18 cellular contexts compared by ENCODE assay signal in the genomic region with DNA sequence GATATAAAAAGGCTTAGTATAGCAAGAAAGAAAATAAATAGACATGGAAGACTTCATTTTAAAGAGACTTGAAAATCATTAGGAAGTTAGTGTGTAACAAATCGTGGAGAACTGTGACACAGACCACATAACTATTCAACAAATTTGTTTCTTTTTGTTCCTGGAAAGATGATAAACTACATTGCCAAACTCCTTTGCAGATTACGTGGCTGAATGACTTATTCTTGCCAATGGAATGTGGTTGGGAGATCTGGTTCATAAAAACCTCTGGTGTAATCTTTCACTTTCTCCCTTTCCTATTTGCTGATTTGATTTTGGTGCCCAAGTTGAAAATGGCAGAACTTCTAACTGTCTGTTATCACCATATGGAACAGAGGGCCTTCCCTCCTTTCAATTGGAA.
DNase-seq lines count a peak whose midpoint lies in the region; ATAC-seq and TF ChIP-seq lines count a peak whose summit lies in the region.
"Had no signal": no experiment of that assay in that cellular context is flagged by ENCODE, and none has a peak within 500 bp of the region (broad histone marks: within the 10 kb centered on the region; RNA-seq: fewer than 3 reads in every experiment).

No MANE protein-coding gene starts in this region.

- DNase-seq in GM03348 (ENCODE audit: low spot score) (peak; percentile 79), fibroblast of lung (ENCODE audit: low read depth in 2 of 2) (peak; percentile 80 to 97), skeletal muscle cell (ENCODE audit: low read depth) (peak; percentile 73), hepatocyte (ENCODE audit: low spot score) (no peak), A673 (ENCODE audit: low spot score) (no peak), posterior vena cava (ENCODE audit: low spot score) (no peak)
- DNase-seq in effector CD4-positive, alpha-beta T cell, result no peak
- DNase-seq: activated CD4-positive, CD25-positive, alpha-beta regulatory T cell treated with anti-CD3 and anti-CD28 coated beads, Interleukin-2, amount 50 U/mL, for 72 hours; activated T-cell treated with anti-CD3 and anti-CD28 coated beads, Interleukin-2, amount 50 U/mL, for 24 hours; adrenal gland; CD8-positive, alpha-beta T cell; Karpas-422; midbrain; NCI-H2029; psoas muscle; stimulated activated CD4-positive, alpha-beta T cell treated with anti-CD3 and anti-CD28 coated beads, Interleukin-2, amount 100 ng/mL, for 48 hours had no signal

- POLR2A ChIA-PET in A673 (lab: Charles Lee; ENCODE audit: low non-redundant PET), result no interaction called here

- H4K20me1 ChIP-seq in fibroblast of lung (ENCODE audit: control insufficient read depth, extremely low read depth, insufficient read depth, low read length), result no peaks in the 10 kb centered on the region
- H4K20me1 ChIP-seq in hepatocyte (ENCODE audit: insufficient read depth, poor library complexity, severe bottlenecking), result no peaks in the 10 kb centered on the region

- H3K4me1 ChIP-seq in fibroblast of lung (ENCODE audit: control insufficient read depth, extremely low read depth, insufficient read depth, low read length) (peaks cover 2% of the 10 kb centered on the region), hepatocyte (ENCODE audit: insufficient read depth) (no peaks in the 10 kb centered on the region), A673 (ENCODE audit: insufficient read depth, low read length, poor library complexity, severe bottlenecking) (no peaks in the 10 kb centered on the region)
- H3K4me1 ChIP-seq: adrenal gland had no signal

- no TSS peak for BruUV-seq in A673 (replicated peaks; lab: Mats Ljungman, UMichigan)

- CTCF ChIA-PET in A673 (lab: Charles Lee), result no interaction called here

- H3K9me3 ChIP-seq in fibroblast of lung (ENCODE audit: control insufficient read depth, insufficient read depth, low read depth, low read length) (no peaks in the 10 kb centered on the region), hepatocyte (ENCODE audit: low read depth) (no peaks in the 10 kb centered on the region), A673 (ENCODE audit: low read depth, low read length, poor library complexity, severe bottlenecking) (no peaks in the 10 kb centered on the region)
- H3K9me3 ChIP-seq: adrenal gland, psoas muscle had no signal

- peak; percentile 78 for ATAC-seq in SK-N-SH treated with all-trans-retinoic acid at 6 μM for 48 hours
- ATAC-seq: CD8-positive, alpha-beta T cell; psoas muscle; stimulated activated effector memory CD8-positive, alpha-beta T cell treated with anti-CD3 and anti-CD28 coated beads, Interleukin-12 subunit alpha, Interleukin-12 subunit beta, amount 100 ng/mL, for 72 hours had no signal

- WGBS in hepatocyte (ENCODE audit: low lambda C conversion rate, missing lambda C conversion rate), result 55% methylated on average over 2 of the region's 2 CpGs

- H3K4me3 ChIP-seq in fibroblast of lung (replicated peaks in 1 of 4; ENCODE audit: control extremely low read depth in 1 of 4, insufficient read depth in 1 of 4, low read depth in 3 of 4, low read length in 4 of 4), result no peak overlapping the region
- H3K4me3 ChIP-seq in skeletal muscle cell (ENCODE audit: low read depth, low read length), result no peak overlapping the region
- no peak overlapping the region for H3K4me3 ChIP-seq in hepatocyte
- H3K4me3 ChIP-seq in A673 (ENCODE audit: low read depth, low read length, poor library complexity, severe bottlenecking), result no peak overlapping the region
- H3K4me3 ChIP-seq: adrenal gland, psoas muscle had no signal

- intact Hi-C loops in A673 (cut with micrococcal nuclease; ENCODE audit: unreplicated experiment), result no loop called here
- intact Hi-C loops in posterior vena cava (cut with DNase I), result no loop called here

- H3K9me2 ChIP-seq in hepatocyte (replicated peaks; ENCODE audit: insufficient read depth), result no peaks in the 10 kb centered on the region

- H3K27ac ChIP-seq in fibroblast of lung (ENCODE audit: insufficient read depth, low read length) (peak overlapping the region; percentile 18), hepatocyte (no peak overlapping the region), A673 (ENCODE audit: low read depth, low read length, poor library complexity, severe bottlenecking) (no peak overlapping the region)
- H3K27ac ChIP-seq: adrenal gland, psoas muscle had no signal

- no peak for TF ChIP-seq CTCF in fibroblast of lung (conservative IDR thresholded peaks at IDR 0.05 in 1 of 2, IDR thresholded peaks at IDR 0.05 in 1 of 2; ENCODE audit: low read depth in 1 of 2, low read length in 2 of 2)
- no peak for TF ChIP-seq CTCF in hepatocyte (IDR thresholded peaks at IDR 0.05; ENCODE audit: poor library complexity)
- no peak for TF ChIP-seq CTCF in A673 (conservative IDR thresholded peaks at IDR 0.05; ENCODE audit: low read depth, low read length)

- H3K4me2 ChIP-seq in fibroblast of lung (ENCODE audit: extremely low read depth, insufficient read depth, low read length) (peak overlapping the region; percentile 19), hepatocyte (no peak overlapping the region)

- no peak overlapping the region for H3K9ac ChIP-seq in fibroblast of lung (ENCODE audit: insufficient read depth, low read length)

- H3K27me3 ChIP-seq in fibroblast of lung (ENCODE audit: control insufficient read depth, insufficient read depth, low read length) (no peaks in the 10 kb centered on the region), hepatocyte (no peaks in the 10 kb centered on the region), A673 (replicated peaks; ENCODE audit: insufficient read depth, low read depth, low read length, poor library complexity) (no peaks in the 10 kb centered on the region)
- H3K27me3 ChIP-seq: adrenal gland had no signal

- no peaks in the 10 kb centered on the region for H3K36me3 ChIP-seq in fibroblast of lung (ENCODE audit: control insufficient read depth, insufficient read depth, low read length)
- H3K36me3 ChIP-seq in hepatocyte (replicated peaks; ENCODE audit: insufficient read depth, low read depth), result no peaks in the 10 kb centered on the region
- H3K36me3 ChIP-seq in A673 (ENCODE audit: insufficient read depth, low read length, poor library complexity, severe bottlenecking), result no peaks in the 10 kb centered on the region
- H3K36me3 ChIP-seq: adrenal gland had no signal

- H2AFZ ChIP-seq in fibroblast of lung (ENCODE audit: low read length) (no peak overlapping the region), hepatocyte (no peak overlapping the region)

- H3K79me2 ChIP-seq in fibroblast of lung (ENCODE audit: control insufficient read depth, insufficient read depth, low read length) (no peaks in the 10 kb centered on the region), hepatocyte (no peaks in the 10 kb centered on the region)

TF ChIP-seq in SK-N-SH treated with all-trans-retinoic acid at 6 μM for 48 hours, 23 proteins besides CTCF, POLR2A, EP300 and RAD21:
- peak; percentile 62; the same call in 1 of the 2 replicates for TF ChIP-seq ZC3H10 (CRISPR knock-in tag; IDR thresholded peaks at IDR 0.05)
- no peak for TF ChIP-seq SNAI2 (CRISPR knock-in tag; IDR thresholded peaks at IDR 0.05)
- TF ChIP-seq GLIS3 (CRISPR knock-in tag; IDR thresholded peaks at IDR 0.05), result no peak
TF ChIP-seq in SK-N-SH treated with all-trans-retinoic acid at 6 μM for 48 hours: peak in this region for 1.

Comparison
In these comparisons a context has a peak if more than half of its experiments do, and no peak if none do; other contexts are left out.
1. DNase-seq: peak in GM03348 (single experiment), fibroblast of lung (2 of 2) and skeletal muscle cell (single experiment); none in hepatocyte (single experiment), A673 (single experiment), effector CD4-positive, alpha-beta T cell (single experiment) and posterior vena cava (single experiment).